Comparison of ENCODE assay signal across 8 cellular contexts in the genomic region with DNA sequence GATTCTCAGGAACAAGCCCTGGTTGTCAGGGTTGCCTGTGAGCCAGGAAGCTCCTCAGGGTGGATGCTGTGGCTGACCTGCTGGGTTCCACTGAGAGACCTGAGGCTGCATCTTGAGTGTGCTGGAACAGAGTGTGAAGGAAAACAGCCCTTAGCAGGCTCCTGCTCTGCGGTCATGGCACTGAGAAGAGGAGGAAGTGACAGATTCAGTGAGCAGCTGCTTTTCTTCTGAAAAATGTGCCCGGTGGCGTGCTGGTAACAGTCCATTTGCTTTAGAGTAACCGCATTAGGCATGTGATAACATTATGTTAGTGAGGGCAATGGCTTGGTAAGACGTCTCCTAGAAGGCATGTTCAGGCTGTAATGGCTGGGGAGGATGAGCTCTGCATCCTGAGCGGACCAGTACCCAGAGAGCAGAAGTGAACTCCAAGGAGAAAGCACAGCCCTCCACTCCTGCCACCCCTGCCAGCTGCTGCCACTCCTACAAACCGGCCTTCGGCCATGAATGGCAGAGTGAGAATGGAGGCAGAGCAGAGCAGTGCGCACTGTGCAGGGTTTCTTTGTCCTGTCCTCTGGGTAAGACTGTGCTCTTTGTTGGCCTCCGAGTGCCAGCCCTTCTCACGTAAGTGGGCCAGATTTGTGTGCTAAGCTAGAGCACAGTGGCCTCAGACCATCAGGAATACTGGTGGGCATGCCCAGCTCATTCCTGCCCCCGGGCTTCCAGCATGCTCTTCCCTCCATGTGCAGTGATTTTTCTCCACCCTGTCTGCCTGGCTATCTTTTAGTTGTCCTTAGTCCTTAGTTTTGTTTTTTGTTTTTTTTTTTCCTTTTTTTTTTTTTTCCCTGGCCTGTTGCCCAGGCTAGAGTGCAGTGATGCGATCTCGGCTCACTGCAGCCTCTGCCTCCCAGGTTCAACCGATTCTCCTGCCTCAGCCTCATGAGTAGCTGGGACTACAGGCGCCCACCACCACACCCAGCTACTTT.
A peak's percentile ranks its signal among the peaks of the same experiment; 100 is the strongest.
DNase-seq lines count a peak whose midpoint lies in the region; ATAC-seq and TF ChIP-seq lines count a peak whose summit lies in the region.

No MANE protein-coding gene starts in this region.

- TF ChIP-seq CTCF in CD14-positive monocyte (IDR thresholded peaks at IDR 0.05) (no peak), choroid plexus epithelial cell (conservative IDR thresholded peaks at IDR 0.05; ENCODE audit: low read depth, low read length) (no peak)

- no peak overlapping the region for H3K4me3 ChIP-seq in choroid plexus epithelial cell (ENCODE audit: low read depth, low read length)

- peaks cover 55% of the 10 kb centered on the region for H3K4me1 Mint-ChIP-seq in CD14-positive monocyte

- peaks cover 37 to 50% of the 10 kb centered on the region in 2 donors for H3K36me3 Mint-ChIP-seq in CD14-positive monocyte

- intact Hi-C loops in CD14-positive monocyte (cut with micrococcal nuclease), result no loop called here

- H3K4me3 Mint-ChIP-seq in CD14-positive monocyte, result peak overlapping the region in 1 of 2 donors; percentile 54

- DNase-seq in CD14-positive monocyte (ENCODE audit: low spot score) (no peak), choroid plexus epithelial cell (ENCODE audit: low read depth) (peak; percentile 12), SIG-M5 treated with dmso at 0.1 percent for 504 hours (lab: John Stamatoyannopoulos, UW; ENCODE audit: unreplicated experiment) (no peak), HPDE6-E6E7 (ENCODE audit: extremely low spot score) (no peak), cerebellar cortex (ENCODE audit: low spot score) (no peak)
- no peak for DNase-seq in activated naive CD4-positive, alpha-beta T cell treated with Interleukin-2 at 50 U/mL for 16 hours

- peaks cover 0 to 2% (median 0%) of the 10 kb centered on the region in 3 donors for H3K27me3 Mint-ChIP-seq in CD14-positive monocyte (ENCODE audit: low read depth in 3 of 3)

- H3K27ac Mint-ChIP-seq in CD14-positive monocyte, result peak overlapping the region; percentile 27 to 82 (median 77)

- H3K9me3 Mint-ChIP-seq in CD14-positive monocyte, result no peaks in the 10 kb centered on the region

- ATAC-seq in GM19397 (IDR thresholded peaks at IDR 0.05; ENCODE audit: unreplicated experiment), result peak; percentile 83
- ATAC-seq in HG03457 (IDR thresholded peaks at IDR 0.05; ENCODE audit: unreplicated experiment), result peak; percentile 53
